In genomic region chr3:71323558-71323957, GRCh38 we compare ENCODE assay signal across 18 cellular contexts.
DNase-seq lines count a peak whose midpoint lies in the region; ATAC-seq, FAIRE-seq and TF ChIP-seq lines count a peak whose summit lies in the region.
"Had no signal": no experiment of that assay in that cellular context is flagged by ENCODE, and none has a peak within 500 bp of the region (broad histone marks: within the 10 kb centered on the region; RNA-seq: fewer than 3 reads in every experiment).

No MANE protein-coding gene starts in this region.

- H3K4me2 ChIP-seq in H1 (ENCODE audit: insufficient read depth in 1 of 2, low read depth in 2 of 2, low read length in 2 of 2) = no peak overlapping the region
- H3K4me2 ChIP-seq: GM23338 had no signal

- FAIRE-seq in D721Med (lab: Jason Lieb, UNC) = peak; percentile 48
- FAIRE-seq in H1 (lab: Jason Lieb, UNC) = no peak
- FAIRE-seq: GM12878, GM18507, H54 had no signal

- H2BK120ac ChIP-seq in H1 (replicated peaks; ENCODE audit: low read depth, low read length) = no peak overlapping the region

- H3K23ac ChIP-seq in H1 (ENCODE audit: insufficient read length) = no peak overlapping the region

- TF ChIP-seq EP300 in H1 (IDR thresholded peaks at IDR 0.05; ENCODE audit: borderline replicate concordance in 1 of 2, low read depth in 2 of 2, low read length in 2 of 2) = no peak

- no peak overlapping the region for H4K91ac ChIP-seq in H1 (replicated peaks; ENCODE audit: insufficient read length, low read length)

- no peak overlapping the region for H3K18ac ChIP-seq in H1 (ENCODE audit: extremely low read depth, low read length)

- CTCF ChIA-PET in H1 (lab: Charles Lee; ENCODE audit: partially characterized antibody) = no interaction called here

- H3K4me1 Mint-ChIP-seq in CD4-positive, CD25-positive, alpha-beta regulatory T cell = peaks cover 4 to 40% (median 22%) of the 10 kb centered on the region in 4 donors
- H3K4me1 Mint-ChIP-seq: GM23338 had no signal

- no peak overlapping the region for H2BK5ac ChIP-seq in H1 (ENCODE audit: low read depth, low read length)

- no peak overlapping the region for H4K8ac ChIP-seq in H1 (ENCODE audit: extremely low read depth, insufficient read depth, low read length)

- H3K4ac ChIP-seq in H1 (replicated peaks; ENCODE audit: insufficient read length, low read depth, low read length) = no peak overlapping the region

- H3K27ac Mint-ChIP-seq in CD4-positive, CD25-positive, alpha-beta regulatory T cell = peak overlapping the region in 2 of 3 donors; percentile 2 to 64
- H3K27ac Mint-ChIP-seq: GM23338 had no signal

- no peak overlapping the region for H2BK12ac ChIP-seq in H1 (ENCODE audit: low read depth, low read length)

- H2AFZ ChIP-seq in H1 (ENCODE audit: low read length) = no peak overlapping the region
- H2AFZ ChIP-seq: GM23338 had no signal

- peaks cover 40% of the 10 kb centered on the region for H3K36me3 Mint-ChIP-seq in CD4-positive, CD25-positive, alpha-beta regulatory T cell

- no peak overlapping the region for H3K4me3 Mint-ChIP-seq in CD4-positive, CD25-positive, alpha-beta regulatory T cell
- H3K4me3 Mint-ChIP-seq: CD8-positive, alpha-beta T cell; GM23338 had no signal

- no peak for TF ChIP-seq POLR2A in H1 (IDR thresholded peaks at IDR 0.05; ENCODE audit: control extremely low read depth in 1 of 2, low read depth in 2 of 2, low read length in 2 of 2)

- H2BK15ac ChIP-seq in H1 (ENCODE audit: low read length) = 0 out of 2 replicates have a peak overlapping the region, but pooled peaks have one; percentile 21

- H3K27me3 ChIP-seq in CD4-positive, CD25-positive, alpha-beta regulatory T cell (ENCODE audit: control insufficient read depth, insufficient read depth, low read length) = no peaks in the 10 kb centered on the region
- H3K27me3 ChIP-seq in H1 (replicated peaks in 1 of 4; ENCODE audit: control insufficient read depth in 3 of 4, extremely low read depth in 1 of 4, insufficient read depth in 3 of 4, low read length in 3 of 4) (no peaks in the 10 kb centered on the region; a peak in 1 of 7 replicates), foreskin keratinocyte (no peaks in the 10 kb centered on the region)

- H3K27me3 Mint-ChIP-seq in CD4-positive, CD25-positive, alpha-beta regulatory T cell = no peaks in the 10 kb centered on the region

- H3K56ac ChIP-seq in H1 (replicated peaks; ENCODE audit: insufficient read length, low read depth, low read length) = no peak overlapping the region

- no peak for ATAC-seq in CD4-positive, CD25-positive, alpha-beta regulatory T cell (ENCODE audit: low read depth in 2 of 2)
- no peak for ATAC-seq in foreskin keratinocyte
- ATAC-seq: CD8-positive, alpha-beta T cell; GM12878; GM23338 had no signal

- H3K4me3 ChIP-seq in CD4-positive, CD25-positive, alpha-beta regulatory T cell (ENCODE audit: low read depth, low read length) = no peak overlapping the region
- no peak overlapping the region for H3K4me3 ChIP-seq in H1 (ENCODE audit: extremely low read depth in 1 of 4, insufficient read depth in 2 of 4, low read depth in 3 of 4, low read length in 4 of 4)
- H3K4me3 ChIP-seq: GM12878, GM23338, HAP-1 had no signal

- no peaks in the 10 kb centered on the region for H3K79me2 ChIP-seq in H1 (ENCODE audit: control insufficient read depth in 1 of 2, insufficient read depth in 2 of 2, low read length in 2 of 2)

- H3K27ac ChIP-seq in CD4-positive, CD25-positive, alpha-beta regulatory T cell (ENCODE audit: insufficient read depth, low read length, poor library complexity, severe bottlenecking) = no peak overlapping the region
- H3K27ac ChIP-seq in H1 (ENCODE audit: low read depth, low read length) (no peak overlapping the region), foreskin keratinocyte (no peak overlapping the region)

- no peak overlapping the region for H4K5ac ChIP-seq in H1 (ENCODE audit: insufficient read length, low read depth, low read length)

- no peaks in the 10 kb centered on the region for H3K9me3 ChIP-seq in CD4-positive, CD25-positive, alpha-beta regulatory T cell (ENCODE audit: control insufficient read depth in 2 of 2, low read length in 2 of 2)
- H3K9me3 ChIP-seq in H1 (ENCODE audit: insufficient read depth in 2 of 2, low read depth in 1 of 2, low read length in 1 of 2) = no peaks in the 10 kb centered on the region
- H3K9me3 ChIP-seq: Caco-2, HAP-1 had no signal

- H3K4me1 ChIP-seq in CD4-positive, CD25-positive, alpha-beta regulatory T cell (ENCODE audit: control insufficient read depth, insufficient read depth, low read length, poor library complexity, severe bottlenecking) = no peaks in the 10 kb centered on the region
- H3K4me1 ChIP-seq in H1 (replicated peaks in 1 of 4; ENCODE audit: control insufficient read depth in 3 of 4, insufficient read depth in 4 of 4, low read length in 3 of 4) (no peaks in the 10 kb centered on the region), foreskin keratinocyte (no peaks in the 10 kb centered on the region)
- H3K4me1 ChIP-seq: HAP-1 had no signal

- H2BK20ac ChIP-seq in H1 (ENCODE audit: low read length) = no peak overlapping the region

- no peaks in the 10 kb centered on the region for H4K20me1 ChIP-seq in H1 (replicated peaks in 1 of 2; ENCODE audit: control insufficient read depth in 1 of 2, insufficient read depth in 2 of 2, low read length in 2 of 2)

- H3K36me3 ChIP-seq in CD4-positive, CD25-positive, alpha-beta regulatory T cell (ENCODE audit: control insufficient read depth, insufficient read depth, low read length) = peaks cover 9% of the 10 kb centered on the region
- no peaks in the 10 kb centered on the region for H3K36me3 ChIP-seq in H1 (ENCODE audit: control insufficient read depth in 2 of 4, insufficient read depth in 4 of 4, low read length in 3 of 4)
- H3K36me3 ChIP-seq: HAP-1 had no signal

- TF ChIP-seq RAD21 in H1 (IDR thresholded peaks at IDR 0.05 in 1 of 2, conservative IDR thresholded peaks at IDR 0.05 in 1 of 2; ENCODE audit: low read depth in 2 of 2, low read length in 2 of 2) = no peak

- H3K9ac ChIP-seq in H1 (replicated peaks in 1 of 4; ENCODE audit: extremely low read depth in 1 of 4, low read depth in 3 of 4, low read length in 3 of 4) = no peak overlapping the region

- no peak overlapping the region for H2AK5ac ChIP-seq in H1 (ENCODE audit: low read depth, low read length)

- WGBS in H1 (ENCODE audit: extremely low coverage in 1 of 2, insufficient coverage in 1 of 2, insufficient read length in 1 of 2, insufficient replicate concordance in 2 of 2, low coverage in 1 of 2, low lambda C conversion rate in 2 of 2, missing lambda C conversion rate in 1 of 2), 2 experiments = 97% methylated on average over 5 of the region's 5 CpGs; no CpG with 5 or more reads in 1 of the 2 experiments

- no peaks in the 10 kb centered on the region for H3K79me1 ChIP-seq in H1 (ENCODE audit: low read depth, low read length)

- no peak for TF ChIP-seq CTCF in D721Med (IDR thresholded peaks at IDR 0.05; ENCODE audit: insufficient read depth, missing control alignments)
- TF ChIP-seq CTCF in H1 (IDR thresholded peaks at IDR 0.05; ENCODE audit: control extremely low read depth in 1 of 3, insufficient read depth in 1 of 3, low read depth in 1 of 3, low read length in 3 of 3) = no peak
- TF ChIP-seq CTCF in foreskin keratinocyte (conservative IDR thresholded peaks at IDR 0.05) = no peak

- POLR2A ChIA-PET in H1 (lab: Charles Lee; ENCODE audit: partially characterized antibody) = no interaction called here

- DNase-seq in CD4-positive, CD25-positive, alpha-beta regulatory T cell = no peak
- DNase-seq in D721Med (ENCODE audit: insufficient read length, low spot score) (no peak), H1 (ENCODE audit: low read depth in 1 of 2, low spot score in 2 of 2) (no peak), SIG-M5 (lab: John Stamatoyannopoulos, UW) (no peak), foreskin keratinocyte (no peak)
- no peak for DNase-seq in activated T-cell treated with anti-CD3 and anti-CD28 coated beads, Interleukin-2, amount 50 U/mL, for 1 hour
- DNase-seq: C1 segment of cervical spinal cord; Caco-2; CD8-positive, alpha-beta T cell; DMS 273 treated with DMSO at 0.1 percent for 48 hours; DMS79; EL; GDM1 had no signal

- no peaks in the 10 kb centered on the region for H3K23me2 ChIP-seq in H1 (ENCODE audit: low read depth, low read length)

- no peaks in the 10 kb centered on the region for H3K9me3 Mint-ChIP-seq in CD4-positive, CD25-positive, alpha-beta regulatory T cell
- H3K9me3 Mint-ChIP-seq: CD8-positive, alpha-beta T cell; GM23338 had no signal

- H3K14ac ChIP-seq in H1 (ENCODE audit: insufficient read length) = no peak overlapping the region

TF ChIP-seq in H1, 55 proteins besides CTCF, POLR2A, EP300 and RAD21:
- TF ChIP-seq SUZ12 (IDR thresholded peaks at IDR 0.05; ENCODE audit: low read length) = no peak
